ENCODE assay signal across 1 cellular context in the genomic region with DNA sequence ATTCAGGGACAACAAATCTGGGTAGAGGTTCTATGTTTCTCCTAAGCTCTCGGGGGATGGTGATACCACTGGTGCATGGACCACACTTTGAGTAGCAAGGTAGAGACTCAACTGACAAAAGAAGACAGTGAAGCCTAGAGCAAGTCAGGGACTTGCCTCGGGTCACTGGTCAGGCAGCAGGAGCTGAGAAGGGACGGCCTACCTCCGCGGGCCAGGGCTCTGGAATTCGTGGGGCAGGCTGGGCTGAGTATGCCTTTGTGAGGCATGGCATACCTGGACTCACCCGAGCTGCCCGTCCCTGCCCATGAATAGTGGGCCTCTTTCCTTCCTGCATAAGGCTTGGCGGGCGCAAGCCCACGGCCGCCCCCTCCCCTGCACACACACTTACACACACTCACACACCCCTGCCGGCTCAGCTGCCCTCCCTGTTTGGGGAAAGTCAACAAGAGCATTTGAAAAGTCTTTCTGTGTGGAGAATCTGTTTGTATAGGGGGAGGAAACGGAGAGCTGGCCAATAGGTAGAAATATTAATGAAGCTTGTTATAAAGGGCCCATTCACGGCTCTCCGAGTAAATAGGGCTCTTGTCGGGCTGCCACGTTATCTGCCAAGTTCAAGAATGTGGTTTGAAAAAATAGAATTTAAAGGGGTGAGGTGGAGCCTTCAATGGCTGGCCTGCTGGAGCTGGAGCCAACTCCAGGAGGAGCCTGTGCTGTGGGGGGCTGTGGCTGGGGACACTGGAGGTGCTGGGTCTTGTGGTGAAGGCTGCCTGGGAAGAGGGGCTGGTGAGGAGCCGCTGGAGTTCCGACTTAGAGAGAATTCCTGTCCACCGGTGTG.
TF ChIP-seq lines count a peak whose summit lies in the region.

No MANE protein-coding gene starts in this region.

TF ChIP-seq in HepG2, 621 proteins besides CTCF, POLR2A, EP300 and RAD21 (continued from another document and continues in another):
- TF ChIP-seq KDM2A (CRISPR knock-in tag; IDR thresholded peaks at IDR 0.05; ENCODE audit: borderline replicate concordance, low read depth) (peak; percentile 51), RXRB (CRISPR knock-in tag; IDR thresholded peaks at IDR 0.05; ENCODE audit: borderline replicate concordance) (peak; percentile 91), ZNF652 (CRISPR knock-in tag; IDR thresholded peaks at IDR 0.05; ENCODE audit: borderline replicate concordance, low read depth) (peak; percentile 84), ZNF562 (CRISPR knock-in tag; IDR thresholded peaks at IDR 0.05; ENCODE audit: borderline replicate concordance) (no peak), BCL6 (CRISPR knock-in tag; IDR thresholded peaks at IDR 0.05) (peak; percentile 94), CENPX (CRISPR knock-in tag; IDR thresholded peaks at IDR 0.05) (no peak), PRMT3 (CRISPR knock-in tag; IDR thresholded peaks at IDR 0.05; ENCODE audit: borderline replicate concordance, low read depth) (no peak), ZNF124 (CRISPR knock-in tag; IDR thresholded peaks at IDR 0.05) (peak; percentile 69; the same call in 1 of the 2 replicates), MIXL1 (CRISPR knock-in tag; IDR thresholded peaks at IDR 0.05) (peak; percentile 69; the same call in 1 of the 2 replicates), FOXA1 (IDR thresholded peaks at IDR 0.05) (peak; percentile 88), FOXA1 (CRISPR knock-in tag; IDR thresholded peaks at IDR 0.05) (peak; percentile 99), ZNF546 (CRISPR knock-in tag; conservative IDR thresholded peaks at IDR 0.05) (no peak), SSRP1 (CRISPR knock-in tag; IDR thresholded peaks at IDR 0.05) (peak; percentile 68; the same call in 1 of the 2 replicates), ZNF331 (CRISPR knock-in tag; IDR thresholded peaks at IDR 0.05) (peak; percentile 76; the same call in 1 of the 2 replicates), REPIN1 (CRISPR knock-in tag; IDR thresholded peaks at IDR 0.05; ENCODE audit: borderline replicate concordance, low read depth) (peak; percentile 73; the same call in 1 of the 2 replicates), RBM22 (optimal IDR thresholded peaks at IDR 0.05; ENCODE audit: low read length) (peak; percentile 36), ZNF367 (CRISPR knock-in tag; IDR thresholded peaks at IDR 0.05; ENCODE audit: borderline replicate concordance) (peak; percentile 62; the same call in 1 of the 2 replicates), ZKSCAN8 (CRISPR knock-in tag; IDR thresholded peaks at IDR 0.05; ENCODE audit: borderline replicate concordance) (peak; percentile 78; the same call in 1 of the 2 replicates), TMF1 (CRISPR knock-in tag; IDR thresholded peaks at IDR 0.05; ENCODE audit: low read depth) (no peak), ZNF333 (CRISPR knock-in tag; IDR thresholded peaks at IDR 0.05; ENCODE audit: borderline replicate concordance) (peak; percentile 25; the same call in 1 of the 2 replicates), ZNF382 (CRISPR knock-in tag; IDR thresholded peaks at IDR 0.05; ENCODE audit: borderline replicate concordance) (no peak), KAT8 (CRISPR knock-in tag; IDR thresholded peaks at IDR 0.05) (peak; percentile 75), ZBTB7A (CRISPR knock-in tag; IDR thresholded peaks at IDR 0.05) (peak; percentile 99), ISX (CRISPR knock-in tag; conservative IDR thresholded peaks at IDR 0.05) (no peak), CBFB (CRISPR knock-in tag; IDR thresholded peaks at IDR 0.05) (peak; percentile 79; the same call in 1 of the 2 replicates), ZSCAN9 (CRISPR knock-in tag; IDR thresholded peaks at IDR 0.05; ENCODE audit: borderline replicate concordance) (peak; percentile 68; the same call in 1 of the 2 replicates), ZC3H13 (CRISPR knock-in tag; IDR thresholded peaks at IDR 0.05) (0 out of 2 replicates have a peak, but pooled peaks have one; percentile 51), ZNF775 (CRISPR knock-in tag; IDR thresholded peaks at IDR 0.05; ENCODE audit: borderline replicate concordance) (no peak), ATF7-NPFF (CRISPR knock-in tag; IDR thresholded peaks at IDR 0.05; ENCODE audit: low read depth) (no peak), ZSCAN31 (CRISPR knock-in tag; IDR thresholded peaks at IDR 0.05; ENCODE audit: low read depth) (0 out of 2 replicates have a peak, but pooled peaks have one; percentile 42), ZNF12 (CRISPR knock-in tag; IDR thresholded peaks at IDR 0.05) (peak; percentile 80; the same call in 1 of the 2 replicates), ELF3 (CRISPR knock-in tag; IDR thresholded peaks at IDR 0.05) (peak; percentile 89), TARDBP (CRISPR knock-in tag; IDR thresholded peaks at IDR 0.05) (peak; percentile 94), KDM5B (CRISPR knock-in tag; IDR thresholded peaks at IDR 0.05; ENCODE audit: borderline replicate concordance) (no peak), ZNF224 (CRISPR knock-in tag; IDR thresholded peaks at IDR 0.05) (peak; percentile 47; the same call in 1 of the 2 replicates), ZSCAN22 (CRISPR knock-in tag; IDR thresholded peaks at IDR 0.05) (0 out of 2 replicates have a peak, but pooled peaks have one; percentile 59), ZNF788 (CRISPR knock-in tag; IDR thresholded peaks at IDR 0.05; ENCODE audit: borderline replicate concordance) (peak; percentile 76; the same call in 1 of the 2 replicates)
- TF ChIP-seq, protein P1, sequence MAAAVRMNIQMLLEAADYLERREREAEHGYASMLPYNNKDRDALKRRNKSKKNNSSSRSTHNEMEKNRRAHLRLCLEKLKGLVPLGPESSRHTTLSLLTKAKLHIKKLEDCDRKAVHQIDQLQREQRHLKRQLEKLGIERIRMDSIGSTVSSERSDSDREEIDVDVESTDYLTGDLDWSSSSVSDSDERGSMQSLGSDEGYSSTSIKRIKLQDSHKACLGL (CRISPR knock-in tag; IDR thresholded peaks at IDR 0.05), result 0 out of 2 replicates have a peak, but pooled peaks have one; percentile 41
- TF ChIP-seq, protein P2, sequence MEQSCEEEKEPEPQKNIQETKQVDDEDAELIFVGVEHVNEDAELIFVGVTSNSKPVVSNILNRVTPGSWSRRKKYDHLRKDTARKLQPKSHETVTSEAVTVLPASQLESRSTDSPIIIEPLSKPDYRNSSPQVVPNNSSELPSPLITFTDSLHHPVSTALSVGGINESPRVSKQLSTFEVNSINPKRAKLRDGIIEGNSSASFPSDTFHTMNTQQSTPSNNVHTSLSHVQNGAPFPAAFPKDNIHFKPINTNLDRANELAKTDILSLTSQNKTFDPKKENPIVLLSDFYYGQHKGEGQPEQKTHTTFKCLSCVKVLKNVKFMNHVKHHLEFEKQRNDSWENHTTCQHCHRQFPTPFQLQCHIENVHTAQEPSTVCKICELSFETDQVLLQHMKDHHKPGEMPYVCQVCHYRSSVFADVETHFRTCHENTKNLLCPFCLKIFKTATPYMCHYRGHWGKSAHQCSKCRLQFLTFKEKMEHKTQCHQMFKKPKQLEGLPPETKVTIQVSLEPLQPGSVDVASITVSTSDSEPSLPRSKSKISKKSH (CRISPR knock-in tag; IDR thresholded peaks at IDR 0.05; ENCODE audit: borderline replicate concordance), result peak; percentile 67; the same call in 1 of the 2 replicates
- TF ChIP-seq, protein P3, sequence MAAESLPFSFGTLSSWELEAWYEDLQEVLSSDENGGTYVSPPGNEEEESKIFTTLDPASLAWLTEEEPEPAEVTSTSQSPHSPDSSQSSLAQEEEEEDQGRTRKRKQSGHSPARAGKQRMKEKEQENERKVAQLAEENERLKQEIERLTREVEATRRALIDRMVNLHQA (CRISPR knock-in tag; IDR thresholded peaks at IDR 0.05), result no peak
- TF ChIP-seq, protein P4, sequence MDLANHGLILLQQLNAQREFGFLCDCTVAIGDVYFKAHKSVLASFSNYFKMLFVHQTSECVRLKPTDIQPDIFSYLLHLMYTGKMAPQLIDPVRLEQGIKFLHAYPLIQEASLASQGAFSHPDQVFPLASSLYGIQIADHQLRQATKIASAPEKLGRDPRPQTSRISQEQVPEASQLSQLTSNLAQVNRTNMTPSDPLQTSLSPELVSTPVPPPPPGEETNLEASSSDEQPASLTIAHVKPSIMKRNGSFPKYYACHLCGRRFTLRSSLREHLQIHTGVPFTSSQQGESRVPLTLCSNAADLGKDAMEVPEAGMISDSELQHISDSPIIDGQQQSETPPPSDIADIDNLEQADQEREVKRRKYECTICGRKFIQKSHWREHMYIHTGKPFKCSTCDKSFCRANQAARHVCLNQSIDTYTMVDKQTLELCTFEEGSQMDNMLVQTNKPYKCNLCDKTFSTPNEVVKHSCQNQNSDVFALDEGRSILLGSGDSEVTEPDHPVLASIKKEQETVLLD (CRISPR knock-in tag; IDR thresholded peaks at IDR 0.05; ENCODE audit: low read depth), result peak; percentile 74
- TF ChIP-seq, protein P5, sequence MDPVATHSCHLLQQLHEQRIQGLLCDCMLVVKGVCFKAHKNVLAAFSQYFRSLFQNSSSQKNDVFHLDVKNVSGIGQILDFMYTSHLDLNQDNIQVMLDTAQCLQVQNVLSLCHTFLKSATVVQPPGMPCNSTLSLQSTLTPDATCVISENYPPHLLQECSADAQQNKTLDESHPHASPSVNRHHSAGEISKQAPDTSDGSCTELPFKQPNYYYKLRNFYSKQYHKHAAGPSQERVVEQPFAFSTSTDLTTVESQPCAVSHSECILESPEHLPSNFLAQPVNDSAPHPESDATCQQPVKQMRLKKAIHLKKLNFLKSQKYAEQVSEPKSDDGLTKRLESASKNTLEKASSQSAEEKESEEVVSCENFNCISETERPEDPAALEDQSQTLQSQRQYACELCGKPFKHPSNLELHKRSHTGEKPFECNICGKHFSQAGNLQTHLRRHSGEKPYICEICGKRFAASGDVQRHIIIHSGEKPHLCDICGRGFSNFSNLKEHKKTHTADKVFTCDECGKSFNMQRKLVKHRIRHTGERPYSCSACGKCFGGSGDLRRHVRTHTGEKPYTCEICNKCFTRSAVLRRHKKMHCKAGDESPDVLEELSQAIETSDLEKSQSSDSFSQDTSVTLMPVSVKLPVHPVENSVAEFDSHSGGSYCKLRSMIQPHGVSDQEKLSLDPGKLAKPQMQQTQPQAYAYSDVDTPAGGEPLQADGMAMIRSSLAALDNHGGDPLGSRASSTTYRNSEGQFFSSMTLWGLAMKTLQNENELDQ (CRISPR knock-in tag; IDR thresholded peaks at IDR 0.05; ENCODE audit: borderline replicate concordance), result no peak
- TF ChIP-seq, protein P6, sequence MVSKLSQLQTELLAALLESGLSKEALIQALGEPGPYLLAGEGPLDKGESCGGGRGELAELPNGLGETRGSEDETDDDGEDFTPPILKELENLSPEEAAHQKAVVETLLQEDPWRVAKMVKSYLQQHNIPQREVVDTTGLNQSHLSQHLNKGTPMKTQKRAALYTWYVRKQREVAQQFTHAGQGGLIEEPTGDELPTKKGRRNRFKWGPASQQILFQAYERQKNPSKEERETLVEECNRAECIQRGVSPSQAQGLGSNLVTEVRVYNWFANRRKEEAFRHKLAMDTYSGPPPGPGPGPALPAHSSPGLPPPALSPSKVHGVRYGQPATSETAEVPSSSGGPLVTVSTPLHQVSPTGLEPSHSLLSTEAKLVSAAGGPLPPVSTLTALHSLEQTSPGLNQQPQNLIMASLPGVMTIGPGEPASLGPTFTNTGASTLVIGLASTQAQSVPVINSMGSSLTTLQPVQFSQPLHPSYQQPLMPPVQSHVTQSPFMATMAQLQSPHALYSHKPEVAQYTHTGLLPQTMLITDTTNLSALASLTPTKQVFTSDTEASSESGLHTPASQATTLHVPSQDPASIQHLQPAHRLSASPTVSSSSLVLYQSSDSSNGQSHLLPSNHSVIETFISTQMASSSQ (IDR thresholded peaks at IDR 0.05; ENCODE audit: low read depth), result peak; percentile 76
- TF ChIP-seq, protein P6 (CRISPR knock-in tag; IDR thresholded peaks at IDR 0.05; ENCODE audit: borderline replicate concordance), result peak; percentile 94
- TF ChIP-seq, protein P7, sequence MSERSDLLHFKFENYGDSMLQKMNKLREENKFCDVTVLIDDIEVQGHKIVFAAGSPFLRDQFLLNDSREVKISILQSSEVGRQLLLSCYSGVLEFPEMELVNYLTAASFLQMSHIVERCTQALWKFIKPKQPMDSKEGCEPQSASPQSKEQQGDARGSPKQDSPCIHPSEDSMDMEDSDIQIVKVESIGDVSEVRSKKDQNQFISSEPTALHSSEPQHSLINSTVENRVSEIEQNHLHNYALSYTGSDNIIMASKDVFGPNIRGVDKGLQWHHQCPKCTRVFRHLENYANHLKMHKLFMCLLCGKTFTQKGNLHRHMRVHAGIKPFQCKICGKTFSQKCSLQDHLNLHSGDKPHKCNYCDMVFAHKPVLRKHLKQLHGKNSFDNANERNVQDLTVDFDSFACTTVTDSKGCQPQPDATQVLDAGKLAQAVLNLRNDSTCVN (CRISPR knock-in tag; IDR thresholded peaks at IDR 0.05; ENCODE audit: borderline replicate concordance), result no peak
- TF ChIP-seq, protein P8, sequence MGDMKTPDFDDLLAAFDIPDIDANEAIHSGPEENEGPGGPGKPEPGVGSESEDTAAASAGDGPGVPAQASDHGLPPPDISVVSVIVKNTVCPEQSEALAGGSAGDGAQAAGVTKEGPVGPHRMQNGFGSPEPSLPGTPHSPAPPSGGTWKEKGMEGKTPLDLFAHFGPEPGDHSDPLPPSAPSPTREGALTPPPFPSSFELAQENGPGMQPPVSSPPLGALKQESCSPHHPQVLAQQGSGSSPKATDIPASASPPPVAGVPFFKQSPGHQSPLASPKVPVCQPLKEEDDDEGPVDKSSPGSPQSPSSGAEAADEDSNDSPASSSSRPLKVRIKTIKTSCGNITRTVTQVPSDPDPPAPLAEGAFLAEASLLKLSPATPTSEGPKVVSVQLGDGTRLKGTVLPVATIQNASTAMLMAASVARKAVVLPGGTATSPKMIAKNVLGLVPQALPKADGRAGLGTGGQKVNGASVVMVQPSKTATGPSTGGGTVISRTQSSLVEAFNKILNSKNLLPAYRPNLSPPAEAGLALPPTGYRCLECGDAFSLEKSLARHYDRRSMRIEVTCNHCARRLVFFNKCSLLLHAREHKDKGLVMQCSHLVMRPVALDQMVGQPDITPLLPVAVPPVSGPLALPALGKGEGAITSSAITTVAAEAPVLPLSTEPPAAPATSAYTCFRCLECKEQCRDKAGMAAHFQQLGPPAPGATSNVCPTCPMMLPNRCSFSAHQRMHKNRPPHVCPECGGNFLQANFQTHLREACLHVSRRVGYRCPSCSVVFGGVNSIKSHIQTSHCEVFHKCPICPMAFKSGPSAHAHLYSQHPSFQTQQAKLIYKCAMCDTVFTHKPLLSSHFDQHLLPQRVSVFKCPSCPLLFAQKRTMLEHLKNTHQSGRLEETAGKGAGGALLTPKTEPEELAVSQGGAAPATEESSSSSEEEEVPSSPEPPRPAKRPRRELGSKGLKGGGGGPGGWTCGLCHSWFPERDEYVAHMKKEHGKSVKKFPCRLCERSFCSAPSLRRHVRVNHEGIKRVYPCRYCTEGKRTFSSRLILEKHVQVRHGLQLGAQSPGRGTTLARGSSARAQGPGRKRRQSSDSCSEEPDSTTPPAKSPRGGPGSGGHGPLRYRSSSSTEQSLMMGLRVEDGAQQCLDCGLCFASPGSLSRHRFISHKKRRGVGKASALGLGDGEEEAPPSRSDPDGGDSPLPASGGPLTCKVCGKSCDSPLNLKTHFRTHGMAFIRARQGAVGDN (CRISPR knock-in tag; IDR thresholded peaks at IDR 0.05), result peak; percentile 92
